17 cellular contexts compared by ENCODE assay signal in genomic region chr14:101233016-101233355, GRCh38.
DNase-seq lines count a peak whose midpoint lies in the region; ATAC-seq and TF ChIP-seq lines count a peak whose summit lies in the region.
"Had no signal": no experiment of that assay in that cellular context is flagged by ENCODE, and none has a peak within 500 bp of the region (broad histone marks: within the 10 kb centered on the region; RNA-seq: fewer than 3 reads in every experiment).

No MANE protein-coding gene starts in this region.

- H3K9ac ChIP-seq in endodermal cell (ENCODE audit: extremely low read depth, low read length, poor library complexity, severe bottlenecking), result no peak overlapping the region

- H3K27me3 ChIP-seq in left ventricle myocardium inferior (ENCODE audit: low read depth), result peaks cover 51% of the 10 kb centered on the region
- H3K27me3 ChIP-seq in endodermal cell (ENCODE audit: control insufficient read depth, insufficient read depth, low read length, poor library complexity, severe bottlenecking), result no peaks in the 10 kb centered on the region
- no peaks in the 10 kb centered on the region for H3K27me3 ChIP-seq in BE2C

- WGBS in endodermal cell (ENCODE audit: insufficient coverage in 1 of 2, insufficient read length in 1 of 2), 2 experiments, result 69 to 95% methylated on average over 6 to 15 of the region's 15 CpGs

- H3K4me1 Mint-ChIP-seq in endodermal cell (peaks cover 28% of the 10 kb centered on the region), nephron (peaks cover 47% of the 10 kb centered on the region)
- H3K4me1 Mint-ChIP-seq: CD8-positive, alpha-beta memory T cell had no signal

- no peak overlapping the region for H3K4me3 Mint-ChIP-seq in endodermal cell
- H3K4me3 Mint-ChIP-seq in nephron, result peak overlapping the region in 1 of 3 experiments; percentile 29
- H3K4me3 Mint-ChIP-seq: CD8-positive, alpha-beta memory T cell had no signal

- H3K4me3 ChIP-seq in left ventricle myocardium inferior, result no peak overlapping the region
- H3K4me3 ChIP-seq in endodermal cell (ENCODE audit: low read length), result no peak overlapping the region
- no peak overlapping the region for H3K4me3 ChIP-seq in BE2C (ENCODE audit: low read depth, low read length)

- intact Hi-C loops in cardiac septum (cut with DNase I) (no loop called here), left ventricle myocardium inferior (cut with micrococcal nuclease) (no loop called here)

- DNase-seq in cardiac septum (ENCODE audit: low spot score) (peak; percentile 54), left ventricle myocardium inferior (no peak), endodermal cell (no peak), activated gamma-delta T cell treated with Interleukin-2 at 50 U/mL for 16 hours (no peak), SIG-M5 (lab: John Stamatoyannopoulos, UW) (no peak), BE2C (no peak)
- DNase-seq: CD8-positive, alpha-beta memory T cell; DMS79; MV-4-11; NCI-H1417; NCI-H2029; NCI-H2171 treated with DMSO at 0.1 percent for 48 hours; NCI-H446 treated with DMSO at 0.1 percent for 48 hours; NK-92 treated with Interleukin-12 subunit alpha and Interleukin-12 subunit beta, amount 100 ng/mL, for 24 hours had no signal

- TF ChIP-seq CTCF in left ventricle myocardium inferior (IDR thresholded peaks at IDR 0.05; ENCODE audit: borderline replicate concordance), result no peak
- TF ChIP-seq CTCF in endodermal cell (conservative IDR thresholded peaks at IDR 0.05), result no peak
- TF ChIP-seq CTCF in nephron (IDR thresholded peaks at IDR 0.05; ENCODE audit: unreplicated experiment in 3 of 3), result no peak
- TF ChIP-seq CTCF in BE2C (IDR thresholded peaks at IDR 0.05; ENCODE audit: low read depth, low read length), result no peak

- H3K9me3 Mint-ChIP-seq in endodermal cell (no peaks in the 10 kb centered on the region), nephron (no peaks in the 10 kb centered on the region)
- H3K9me3 Mint-ChIP-seq: CD8-positive, alpha-beta memory T cell had no signal

- H3K27ac Mint-ChIP-seq in endodermal cell (no peak overlapping the region), nephron (peak overlapping the region in 2 of 3 experiments; percentile 93)
- H3K27ac Mint-ChIP-seq: CD8-positive, alpha-beta memory T cell had no signal

- no peak overlapping the region for H3K27ac ChIP-seq in left ventricle myocardium inferior (replicated peaks)
- peak overlapping the region; percentile 1 for H3K27ac ChIP-seq in endodermal cell (ENCODE audit: low read depth, low read length)
- H3K27ac ChIP-seq: 22Rv1 had no signal

- H3K27me3 Mint-ChIP-seq in endodermal cell (ENCODE audit: insufficient read depth), result no peaks in the 10 kb centered on the region
- peaks cover 4% of the 10 kb centered on the region for H3K27me3 Mint-ChIP-seq in nephron (ENCODE audit: low read depth)

- no peak for ATAC-seq in GM21717 (IDR thresholded peaks at IDR 0.05; ENCODE audit: unreplicated experiment)

- H3K4me1 ChIP-seq in left ventricle myocardium inferior, result no peaks in the 10 kb centered on the region
- H3K4me1 ChIP-seq in endodermal cell (ENCODE audit: control insufficient read depth, insufficient read depth, low read length), result peaks cover 4% of the 10 kb centered on the region
- no peaks in the 10 kb centered on the region for H3K4me1 ChIP-seq in BE2C

- H3K36me3 Mint-ChIP-seq in endodermal cell (ENCODE audit: low read depth), result no peaks in the 10 kb centered on the region
- H3K36me3 Mint-ChIP-seq in nephron (ENCODE audit: low read depth), result no peaks in the 10 kb centered on the region
- H3K36me3 Mint-ChIP-seq: CD8-positive, alpha-beta memory T cell had no signal

- H3K36me3 ChIP-seq in left ventricle myocardium inferior (no peaks in the 10 kb centered on the region), endodermal cell (ENCODE audit: control insufficient read depth, insufficient read depth, low read length) (no peaks in the 10 kb centered on the region), BE2C (no peaks in the 10 kb centered on the region)

- H3K9me3 ChIP-seq in left ventricle myocardium inferior (replicated peaks), result no peaks in the 10 kb centered on the region
- no peaks in the 10 kb centered on the region for H3K9me3 ChIP-seq in endodermal cell (ENCODE audit: control insufficient read depth, low read length)
- no peaks in the 10 kb centered on the region for H3K9me3 ChIP-seq in BE2C
